In genomic region chr11:75492181-75492820, GRCh38 we compare ENCODE assay signal across 8 cellular contexts. TPM values are rescaled to one million over a fixed set of nuclear protein-coding genes. Genes with fewer than 3 reads are reported as not detected.
DNase-seq lines count a peak whose midpoint lies in the region; ATAC-seq and TF ChIP-seq lines count a peak whose summit lies in the region.

No MANE protein-coding gene starts in this region.

- H3K27me3 Mint-ChIP-seq in IgD-negative memory B cell: no peaks in the 10 kb centered on the region
- no peaks in the 10 kb centered on the region for H3K27me3 Mint-ChIP-seq in activated CD4-positive, alpha-beta T cell treated with anti-CD3 and anti-CD28 coated beads for 36 hours

- WGBS in hepatocyte (ENCODE audit: low lambda C conversion rate, missing lambda C conversion rate): 61% methylated on average over 6 of the region's 6 CpGs

- H3K27ac ChIP-seq in hepatocyte: no peak overlapping the region

- H3K9me3 Mint-ChIP-seq in IgD-negative memory B cell: no peaks in the 10 kb centered on the region
- H3K9me3 Mint-ChIP-seq in activated CD4-positive, alpha-beta T cell treated with anti-CD3 and anti-CD28 coated beads for 36 hours (ENCODE audit: low read depth): no peaks in the 10 kb centered on the region

- no peak overlapping the region for H3K4me3 ChIP-seq in hepatocyte

- no peaks in the 10 kb centered on the region for H4K20me1 ChIP-seq in hepatocyte (ENCODE audit: insufficient read depth, poor library complexity, severe bottlenecking)

- H3K4me1 ChIP-seq in hepatocyte (ENCODE audit: insufficient read depth): peaks cover 8% of the 10 kb centered on the region

- no peak overlapping the region for H2AFZ ChIP-seq in hepatocyte

- H3K79me2 ChIP-seq in hepatocyte: no peaks in the 10 kb centered on the region

- peak; percentile 98 for ATAC-seq in activated CD4-positive, alpha-beta T cell treated with anti-CD3 and anti-CD28 coated beads for 36 hours
- ATAC-seq in esophagus mucosa (peak; percentile 47), Right ventricle myocardium superior (ENCODE audit: poor library complexity) (no peak)

- in situ Hi-C loops in GM13977 (cut with MboI; ENCODE audit: low pct_unique_long_range_greater_than_20kb, low sequenced_read_pairs, unreplicated experiment): no loop called here

- peaks cover 4% of the 10 kb centered on the region for H3K36me3 Mint-ChIP-seq in IgD-negative memory B cell
- H3K36me3 Mint-ChIP-seq in activated CD4-positive, alpha-beta T cell treated with anti-CD3 and anti-CD28 coated beads for 36 hours (ENCODE audit: low read depth): no peaks in the 10 kb centered on the region

- H3K4me1 Mint-ChIP-seq in IgD-negative memory B cell: peaks cover 12 to 15% (median 14%) of the 10 kb centered on the region in 3 donors
- H3K4me1 Mint-ChIP-seq in activated CD4-positive, alpha-beta T cell treated with anti-CD3 and anti-CD28 coated beads for 36 hours: peaks cover 20% of the 10 kb centered on the region

- TF ChIP-seq CTCF in GM13977 (IDR thresholded peaks at IDR 0.05; ENCODE audit: extremely low read depth, insufficient read depth, missing control alignments) (no peak), hepatocyte (IDR thresholded peaks at IDR 0.05; ENCODE audit: poor library complexity) (no peak)

- H3K36me3 ChIP-seq in hepatocyte (replicated peaks; ENCODE audit: insufficient read depth, low read depth): no peaks in the 10 kb centered on the region

- CTCF ChIA-PET in activated CD4-positive, alpha-beta T cell treated with anti-CD3 and anti-CD28 coated beads for 36 hours (lab: Charles Lee): interaction anchor here (1.0 kb wide), 1 partner anchor 40 kb away, joined by 3 read pairs; no protein-coding TSS in a partner anchor

- peak overlapping the region in 2 of 3 donors; percentile 39 to 53 for H3K27ac Mint-ChIP-seq in IgD-negative memory B cell
- peak overlapping the region; percentile 95 for H3K27ac Mint-ChIP-seq in activated CD4-positive, alpha-beta T cell treated with anti-CD3 and anti-CD28 coated beads for 36 hours

- no peak overlapping the region for H3K4me2 ChIP-seq in hepatocyte

- H3K9me3 ChIP-seq in hepatocyte (ENCODE audit: low read depth): no peaks in the 10 kb centered on the region

- no peaks in the 10 kb centered on the region for H3K27me3 ChIP-seq in hepatocyte

- intact Hi-C loops in activated CD4-positive, alpha-beta T cell treated with anti-CD3 and anti-CD28 coated beads for 36 hours (cut with DNase I, micrococcal nuclease): loop anchor here (1.0 to 2.0 kb wide), 2 partner anchors 32 to 34 kb away; partner anchors contain the start of gene GDPD5 (in 1 of the 2)
- intact Hi-C loops in Right ventricle myocardium superior (cut with DNase I): no loop called here

- peak; percentile 57 for DNase-seq in GM13977 (ENCODE audit: low spot score)
- peak; percentile 79 for DNase-seq in activated CD4-positive, alpha-beta T cell treated with anti-CD3 and anti-CD28 coated beads for 36 hours
- DNase-seq in stimulated activated CD8-positive, alpha-beta memory T cell treated with anti-CD3 and anti-CD28 coated beads, Interleukin-7, amount 100 ng/mL, for 48 hours (ENCODE audit: extremely low read depth in 1 of 2, low read depth in 1 of 2): peak; percentile 15 to 50
- DNase-seq in hepatocyte (ENCODE audit: low spot score): no peak
- DNase-seq in NCI-H524 treated with DMSO at 0.1 percent for 48 hours (lab: John Stamatoyannopoulos, UW): no peak
- no peak for DNase-seq in Right ventricle myocardium superior

- no peaks in the 10 kb centered on the region for H3K9me2 ChIP-seq in hepatocyte (replicated peaks; ENCODE audit: insufficient read depth)

- peak overlapping the region in 3 of 4 donors; percentile 30 to 82 (median 60) for H3K4me3 Mint-ChIP-seq in IgD-negative memory B cell
- H3K4me3 Mint-ChIP-seq in activated CD4-positive, alpha-beta T cell treated with anti-CD3 and anti-CD28 coated beads for 36 hours: peak overlapping the region; percentile 60

- POLR2A ChIA-PET in activated CD4-positive, alpha-beta T cell treated with anti-CD3 and anti-CD28 coated beads for 36 hours (lab: Charles Lee): no interaction called here

RNA-seq across cellular contexts. Expression of gene GDPD5, which starts 33.4 kb away (rescaled TPM):
- polyA plus RNA-seq in IgD-negative memory B cell (27.8 TPM), hepatocyte (6.3 and 8.9 TPM in 2 replicates)
- total RNA-seq in activated CD4-positive, alpha-beta T cell treated with anti-CD3 and anti-CD28 coated beads for 36 hours: 10 to 100 TPM; 16.8 to 22.0 TPM
- total RNA-seq in esophagus mucosa (1.0 TPM), hepatocyte (5.2 and 7.3 TPM in 2 replicates), Right ventricle myocardium superior (6.5 TPM)

RNA-seq across cellular contexts. Expression of gene KLHL35, which starts 59.3 kb away (rescaled TPM):
- polyA plus RNA-seq in IgD-negative memory B cell: 0.48 TPM
- under 1 TPM; 0.62 to 0.65 TPM for total RNA-seq in activated CD4-positive, alpha-beta T cell treated with anti-CD3 and anti-CD28 coated beads for 36 hours
- total RNA-seq in esophagus mucosa: 0.84 TPM
- total RNA-seq in hepatocyte: 0.63 and 0.88 TPM in 2 replicates
- 1.7 and 3.2 TPM in 2 replicates for polyA plus RNA-seq in hepatocyte
- total RNA-seq in Right ventricle myocardium superior: 0.48 TPM

Comparison
In these comparisons a context has a peak if more than half of its experiments do, and no peak if none do; other contexts are left out.
1. DNase-seq: peak in GM13977 (single experiment), activated CD4-positive, alpha-beta T cell treated with anti-CD3 and anti-CD28 coated beads for 36 hours (single experiment) and stimulated activated CD8-positive, alpha-beta memory T cell treated with anti-CD3 and anti-CD28 coated beads, Interleukin-7, amount 100 ng/mL, for 48 hours (2 of 2); none in hepatocyte (single experiment), NCI-H524 treated with DMSO at 0.1 percent for 48 hours (single experiment) and Right ventricle myocardium superior (single experiment).